In genomic region chr7:44533301-44534055, GRCh38 we compare ENCODE assay signal across 20 cellular contexts. TPM values are rescaled to one million over a fixed set of nuclear protein-coding genes. Genes with fewer than 3 reads are reported as not detected.
DNase-seq lines count a peak whose midpoint lies in the region; ATAC-seq and TF ChIP-seq lines count a peak whose summit lies in the region.
"Had no signal": no experiment of that assay in that cellular context is flagged by ENCODE, and none has a peak within 500 bp of the region (broad histone marks: within the 10 kb centered on the region; RNA-seq: fewer than 3 reads in every experiment).

No MANE protein-coding gene starts in this region.

- H3K79me2 ChIP-seq in mammary epithelial cell (ENCODE audit: insufficient read depth, low read length), result no peaks in the 10 kb centered on the region

- H3K27me3 Mint-ChIP-seq in MCF 10A (ENCODE audit: insufficient read depth, unreplicated experiment), result no peaks in the 10 kb centered on the region
- H3K27me3 Mint-ChIP-seq in activated CD4-positive, alpha-beta T cell treated with anti-CD3 and anti-CD28 coated beads for 36 hours, result no peaks in the 10 kb centered on the region

- H3K4me2 ChIP-seq in mammary epithelial cell (ENCODE audit: insufficient read depth, low read depth, low read length), result no peak overlapping the region

- WGBS in mammary epithelial cell (ENCODE audit: low coverage, missing lambda C conversion rate), result 77% methylated on average over 6 of the region's 8 CpGs
- WGBS in stomach, 5 donors, result 67 to 77% (median 71%) methylated on average over 4 to 8 of the region's 8 CpGs

- no peak for TF ChIP-seq CTCF in MCF 10A (IDR thresholded peaks at IDR 0.05; ENCODE audit: unreplicated experiment)
- no peak for TF ChIP-seq CTCF in mammary epithelial cell (conservative IDR thresholded peaks at IDR 0.05 in 1 of 2, IDR thresholded peaks at IDR 0.05 in 1 of 2; ENCODE audit: extremely low read depth in 1 of 2, insufficient read depth in 1 of 2, low read depth in 1 of 2, low read length in 2 of 2)
- no peak for TF ChIP-seq CTCF in fibroblast of mammary gland (conservative IDR thresholded peaks at IDR 0.05; ENCODE audit: control insufficient read depth, insufficient read depth, low read depth, low read length)
- no peak for TF ChIP-seq CTCF in stomach (IDR thresholded peaks at IDR 0.05)

- in situ Hi-C loops in mammary epithelial cell (cut with MboI; ENCODE audit: low sequenced_read_pairs in 2 of 2), result no loop called here

- no peak overlapping the region for H2AFZ ChIP-seq in mammary epithelial cell (ENCODE audit: low read depth, low read length)

- no peak overlapping the region for H3K9ac ChIP-seq in mammary epithelial cell (ENCODE audit: insufficient read depth, low read length)

- H3K36me3 ChIP-seq in mammary epithelial cell (ENCODE audit: insufficient read depth, low read length), result no peaks in the 10 kb centered on the region
- no peaks in the 10 kb centered on the region for H3K36me3 ChIP-seq in stomach
- H3K36me3 ChIP-seq: thoracic aorta had no signal

- H3K27me3 ChIP-seq in mammary epithelial cell (ENCODE audit: insufficient read depth, low read length) (no peaks in the 10 kb centered on the region), stomach (no peaks in the 10 kb centered on the region)

- DNase-seq in MCF 10A (ENCODE audit: unreplicated experiment) (peak; percentile 4), mammary epithelial cell (no peak), NCI-H1694 (lab: John Stamatoyannopoulos, UW) (peak; percentile 43), fibroblast of mammary gland (ENCODE audit: low read depth) (peak; percentile 25), stomach (peak; percentile 20), inferior parietal cortex (ENCODE audit: extremely low spot score) (no peak)
- no peak for DNase-seq in activated CD4-positive, alpha-beta T cell treated with anti-CD3 and anti-CD28 coated beads for 36 hours
- DNase-seq: activated gamma-delta T cell treated with Interleukin-2 at 50 U/mL for 16 hours; CD8-positive, alpha-beta memory T cell; dermis blood vessel endothelial cell; H9; NCI-H1105; right cardiac atrium; T-cell had no signal

- intact Hi-C loops in MCF 10A (cut with micrococcal nuclease), result no loop called here
- intact Hi-C loops in mammary epithelial cell (cut with micrococcal nuclease), result no loop called here
- intact Hi-C loops in stomach (cut with DNase I; ENCODE audit: low total_unique reads), result no loop called here
- intact Hi-C loops in activated CD4-positive, alpha-beta T cell treated with anti-CD3 and anti-CD28 coated beads for 36 hours (cut with DNase I, micrococcal nuclease), result no loop called here

- H3K4me3 ChIP-seq in mammary epithelial cell (replicated peaks in 1 of 3; ENCODE audit: insufficient read depth in 1 of 3, low read depth in 2 of 3, low read length in 3 of 3) (no peak overlapping the region), fibroblast of mammary gland (ENCODE audit: control insufficient read depth, low read depth, low read length) (no peak overlapping the region), stomach (no peak overlapping the region)
- H3K4me3 ChIP-seq: thoracic aorta had no signal

- H3K36me3 Mint-ChIP-seq in MCF 10A (ENCODE audit: insufficient read depth, unreplicated experiment), result peaks cover 5% of the 10 kb centered on the region
- H3K36me3 Mint-ChIP-seq in activated CD4-positive, alpha-beta T cell treated with anti-CD3 and anti-CD28 coated beads for 36 hours (ENCODE audit: low read depth), result no peaks in the 10 kb centered on the region
- H3K36me3 Mint-ChIP-seq: CD8-positive, alpha-beta memory T cell; T-cell had no signal

- TF ChIP-seq POLR2A in stomach (IDR thresholded peaks at IDR 0.05), result no peak

- TF ChIP-seq EP300 in stomach (IDR thresholded peaks at IDR 0.05), result no peak

- no peak overlapping the region for H3K27ac ChIP-seq in mammary epithelial cell (ENCODE audit: insufficient read depth, low read depth, low read length)
- H3K27ac ChIP-seq in stomach, result no peak overlapping the region
- H3K27ac ChIP-seq: thoracic aorta had no signal

- H3K4me3 Mint-ChIP-seq in MCF 10A (ENCODE audit: unreplicated experiment), result no peak overlapping the region
- no peak overlapping the region for H3K4me3 Mint-ChIP-seq in activated CD4-positive, alpha-beta T cell treated with anti-CD3 and anti-CD28 coated beads for 36 hours
- H3K4me3 Mint-ChIP-seq: CD8-positive, alpha-beta memory T cell; H9; nephron; T-cell had no signal

- BruUV-seq in MCF 10A (replicated peaks; lab: Mats Ljungman, UMichigan) (no TSS peak), mammary epithelial cell (replicated peaks; lab: Mats Ljungman, UMichigan) (no TSS peak)

- H3K4me1 ChIP-seq in mammary epithelial cell (ENCODE audit: insufficient read depth, low read length), result peaks cover 4% of the 10 kb centered on the region
- peaks cover 0 to 11% (median 2%) of the 10 kb centered on the region in 4 donors for H3K4me1 ChIP-seq in stomach

- dilution Hi-C loops in mammary epithelial cell (cut with HindIII; ENCODE audit: low sequenced_read_pairs), result no loop called here

- H3K4me1 Mint-ChIP-seq in MCF 10A (ENCODE audit: insufficient read depth, unreplicated experiment), result peaks cover 9% of the 10 kb centered on the region
- H3K4me1 Mint-ChIP-seq in activated CD4-positive, alpha-beta T cell treated with anti-CD3 and anti-CD28 coated beads for 36 hours, result no peaks in the 10 kb centered on the region
- H3K4me1 Mint-ChIP-seq: CD8-positive, alpha-beta memory T cell; nephron; T-cell had no signal

- CTCF ChIA-PET in MCF 10A (lab: Yijun Ruan, JAX), result interaction anchor here (0.7 to 2.4 kb wide), 4 partner anchors 10 to 20 kb away, joined by 3 to 8 read pairs (median 6); no protein-coding TSS in a partner anchor
- CTCF ChIA-PET in mammary epithelial cell (lab: Charles Lee; ENCODE audit: low non-redundant PET), result no interaction called here
- CTCF ChIA-PET in activated CD4-positive, alpha-beta T cell treated with anti-CD3 and anti-CD28 coated beads for 36 hours (lab: Charles Lee), result interaction anchor here (0.7 to 2.5 kb wide), 10 partner anchors 10 to 330 kb away, joined by 3 to 23 read pairs (median 5); no protein-coding TSS in a partner anchor

- H3K27ac Mint-ChIP-seq in MCF 10A (ENCODE audit: low read depth, unreplicated experiment), result no peak overlapping the region
- H3K27ac Mint-ChIP-seq in activated CD4-positive, alpha-beta T cell treated with anti-CD3 and anti-CD28 coated beads for 36 hours, result no peak overlapping the region
- H3K27ac Mint-ChIP-seq: H9, nephron, T-cell had no signal

- no peaks in the 10 kb centered on the region for H3K9me3 Mint-ChIP-seq in MCF 10A (ENCODE audit: unreplicated experiment)
- H3K9me3 Mint-ChIP-seq in activated CD4-positive, alpha-beta T cell treated with anti-CD3 and anti-CD28 coated beads for 36 hours (ENCODE audit: low read depth), result no peaks in the 10 kb centered on the region

- POLR2A ChIA-PET in MCF 10A (lab: Yijun Ruan, JAX), result interaction anchor here (1.0 kb wide), 1 partner anchor 11 kb away, joined by 3 read pairs; no protein-coding TSS in a partner anchor
- POLR2A ChIA-PET in activated CD4-positive, alpha-beta T cell treated with anti-CD3 and anti-CD28 coated beads for 36 hours (lab: Charles Lee), result interaction anchor here (1.1 kb wide), 1 partner anchor 290 kb away, joined by 3 read pairs; no protein-coding TSS in a partner anchor

- no peak for ATAC-seq in activated CD4-positive, alpha-beta T cell treated with anti-CD3 and anti-CD28 coated beads for 36 hours
- ATAC-seq in HG03521 (IDR thresholded peaks at IDR 0.05; ENCODE audit: unreplicated experiment), result no peak
- ATAC-seq: esophagus mucosa had no signal

- H3K9me3 ChIP-seq in mammary epithelial cell (replicated peaks; ENCODE audit: insufficient read depth, low read length) (no peaks in the 10 kb centered on the region), stomach (no peaks in the 10 kb centered on the region)
- H3K9me3 ChIP-seq: thoracic aorta had no signal

- no peaks in the 10 kb centered on the region for H4K20me1 ChIP-seq in mammary epithelial cell (ENCODE audit: insufficient read depth, low read length)

RNA-seq across cellular contexts. Expression of gene NPC1L1, which starts 7.7 kb away (rescaled TPM):
- total RNA-seq in MCF 10A (2022) (0.07 TPM in 1 of 2 replicates, not detected in the other), mammary epithelial cell (not detected), stomach (1 to 10 TPM in 3 of 5 donors, not detected in 2; 1.1 to 4.9 (median 1.6) TPM)
- polyA plus RNA-seq in mammary epithelial cell (not detected), stomach (under 1 TPM in 2 of 3 donors, not detected in 1; 0.12 to 0.20 TPM)
- polyA minus RNA-seq in mammary epithelial cell, result not detected
- under 1 TPM in 1 of 2 experiments, not detected in 1; 0.04 TPM for total RNA-seq in activated CD4-positive, alpha-beta T cell treated with anti-CD3 and anti-CD28 coated beads for 36 hours
- total RNA-seq: activated CD8-positive, alpha-beta memory T cell treated with anti-CD3 and anti-CD28 coated beads for 36 hours; CD8-positive, alpha-beta memory T cell; dermis blood vessel endothelial cell; esophagus mucosa; NCI-H460 had no signal
- polyA plus RNA-seq: CD8-positive, alpha-beta memory T cell had no signal

RNA-seq across cellular contexts. Expression of gene DDX56, which starts 40.2 kb away (rescaled TPM):
- 104 and 105 TPM in 2 replicates for total RNA-seq in MCF 10A (2022)
- 10 to 100 TPM; 51.3 to 85.8 TPM for total RNA-seq in mammary epithelial cell
- 78.1 TPM for polyA plus RNA-seq in mammary epithelial cell
- polyA minus RNA-seq in mammary epithelial cell, result 87.3 TPM
- total RNA-seq in stomach, result 10 to 100 TPM; 35.6 to 95.1 (median 47.4) TPM
- 10 to 100 TPM; 40.9 to 98.7 (median 63.7) TPM for polyA plus RNA-seq in stomach
- total RNA-seq in activated CD4-positive, alpha-beta T cell treated with anti-CD3 and anti-CD28 coated beads for 36 hours, result 100 to 1,000 TPM in 1 of 2 experiments, 10 to 100 TPM in 1; 98.5 to 104 TPM

RNA-seq across cellular contexts. Expression of gene NUDCD3, which starts 43.0 kb away (rescaled TPM):
- 85.5 and 87.7 TPM in 2 replicates for total RNA-seq in MCF 10A (2022)
- total RNA-seq in mammary epithelial cell, result 100 to 1,000 TPM in 1 of 2 donors, 10 to 100 TPM in 1; 77.2 to 122 TPM
- polyA plus RNA-seq in mammary epithelial cell, result 48.3 TPM
- 154 TPM for polyA minus RNA-seq in mammary epithelial cell
- 100 to 1,000 TPM in 1 of 5 donors, 10 to 100 TPM in 4; 20.4 to 147 (median 52.7) TPM for total RNA-seq in stomach
- 10 to 100 TPM; 12.9 to 20.2 (median 15.9) TPM for polyA plus RNA-seq in stomach
- total RNA-seq in activated CD4-positive, alpha-beta T cell treated with anti-CD3 and anti-CD28 coated beads for 36 hours, result 10 to 100 TPM; 70.3 to 77.6 TPM

RNA-seq across cellular contexts. Expression of gene TMED4, which starts 48.6 kb away (rescaled TPM):
- total RNA-seq in MCF 10A (2022), result 49.7 and 58.0 TPM in 2 replicates
- 10 to 100 TPM; 48.2 to 87.9 TPM for total RNA-seq in mammary epithelial cell
- polyA plus RNA-seq in mammary epithelial cell, result 61.8 TPM
- 37.2 TPM for polyA minus RNA-seq in mammary epithelial cell
- 100 to 1,000 TPM in 4 of 5 donors, 10 to 100 TPM in 1; 60.7 to 235 (median 111) TPM for total RNA-seq in stomach
- 10 to 100 TPM; 13.4 to 36.1 (median 24.5) TPM for polyA plus RNA-seq in stomach
- 10 to 100 TPM; 71.6 to 73.0 TPM for total RNA-seq in activated CD4-positive, alpha-beta T cell treated with anti-CD3 and anti-CD28 coated beads for 36 hours

Comparison
In these comparisons a context has a peak if more than half of its experiments do, and no peak if none do; other contexts are left out.
1. DNase-seq: peak in MCF 10A (single experiment), NCI-H1694 (single experiment), fibroblast of mammary gland (single experiment) and stomach (single experiment); none in mammary epithelial cell (single experiment), inferior parietal cortex (single experiment) and activated CD4-positive, alpha-beta T cell treated with anti-CD3 and anti-CD28 coated beads for 36 hours (single experiment).